Comparison of ENCODE assay signal across 22 cellular contexts in the genomic region with DNA sequence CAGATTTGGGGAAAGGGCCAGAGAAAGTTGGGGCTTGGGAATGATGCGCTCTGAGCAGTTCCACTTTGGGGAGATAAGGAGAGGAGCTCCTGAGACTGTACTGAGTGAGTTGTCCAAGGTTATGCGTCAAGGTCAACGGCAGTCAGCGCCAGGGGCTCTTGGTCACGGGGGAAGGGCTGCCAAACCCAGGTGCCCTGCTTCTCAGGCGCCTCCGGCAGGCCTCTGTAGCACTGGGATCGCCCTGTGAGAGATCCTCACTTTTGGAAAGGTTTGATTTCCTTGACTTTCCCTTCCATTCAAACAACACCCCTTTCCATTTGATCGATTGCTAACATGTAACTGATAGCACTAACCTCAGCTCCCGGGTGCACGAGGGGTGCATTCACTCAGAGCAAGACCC.
DNase-seq lines count a peak whose midpoint lies in the region; ATAC-seq and TF ChIP-seq lines count a peak whose summit lies in the region.
"Had no signal": no experiment of that assay in that cellular context is flagged by ENCODE, and none has a peak within 500 bp of the region (broad histone marks: within the 10 kb centered on the region; RNA-seq: fewer than 3 reads in every experiment).

No MANE protein-coding gene starts in this region.

- peak overlapping the region; percentile 39 for H3K27ac Mint-ChIP-seq in activated CD4-positive, alpha-beta T cell treated with anti-CD3 and anti-CD28 coated beads, Interleukin-2, amount 10 ng/mL, durations not matched to agents 24 days and 14 days
- no peak overlapping the region for H3K27ac Mint-ChIP-seq in activated CD4-positive, alpha-beta T cell treated with anti-CD3 and anti-CD28 coated beads, Interleukin-2, amount 10 ng/mL, durations not matched to agents 7 days and 5 days
- peak overlapping the region; percentile 64 for H3K27ac Mint-ChIP-seq in neural crest cell (ENCODE audit: unreplicated experiment)
- H3K27ac Mint-ChIP-seq in endothelial cell (ENCODE audit: unreplicated experiment), result no peak overlapping the region
- H3K27ac Mint-ChIP-seq: CD14-positive monocyte; CD4-positive, alpha-beta memory T cell; CD4-positive, CD25-positive, alpha-beta regulatory T cell; CD8-positive, alpha-beta memory T cell had no signal

- WGBS in esophagus muscularis mucosa, result 81% methylated on average over 11 of the region's 11 CpGs
- WGBS in aorta, 2 donors, result 89 to 92% methylated on average over 11 of the region's 11 CpGs

- TF ChIP-seq CTCF in esophagus muscularis mucosa (IDR thresholded peaks at IDR 0.05) (no peak), neural crest cell (conservative IDR thresholded peaks at IDR 0.05) (no peak), endothelial cell (IDR thresholded peaks at IDR 0.05; ENCODE audit: unreplicated experiment) (no peak)

- no peak overlapping the region for H3K27ac ChIP-seq in esophagus muscularis mucosa (replicated peaks in 1 of 4)
- H3K27ac ChIP-seq in aorta (ENCODE audit: low read depth in 1 of 2, low read length in 2 of 2), result no peak overlapping the region
- H3K27ac ChIP-seq: BLaER1 had no signal

- H3K4me1 ChIP-seq in esophagus muscularis mucosa (peaks cover 0 to 1% (median under 1%) of the 10 kb centered on the region in 4 donors), aorta (ENCODE audit: control insufficient read depth in 1 of 2, insufficient read depth in 2 of 2, low read length in 2 of 2) (no peaks in the 10 kb centered on the region)
- H3K4me1 ChIP-seq: BE2C, BLaER1 had no signal

- CTCF ChIA-PET in activated CD4-positive, alpha-beta T cell treated with anti-CD3 and anti-CD28 coated beads, Interleukin-2, amount 10 ng/mL, durations not matched to agents 7 days and 5 days (lab: Charles Lee), result no interaction called here

- H3K27me3 Mint-ChIP-seq in activated CD4-positive, alpha-beta T cell treated with anti-CD3 and anti-CD28 coated beads, Interleukin-2, amount 10 ng/mL, durations not matched to agents 24 days and 14 days, result no peaks in the 10 kb centered on the region
- no peaks in the 10 kb centered on the region for H3K27me3 Mint-ChIP-seq in activated CD4-positive, alpha-beta T cell treated with anti-CD3 and anti-CD28 coated beads, Interleukin-2, amount 10 ng/mL, durations not matched to agents 7 days and 5 days
- no peaks in the 10 kb centered on the region for H3K27me3 Mint-ChIP-seq in neural crest cell (ENCODE audit: low read depth)
- H3K27me3 Mint-ChIP-seq in endothelial cell (ENCODE audit: unreplicated experiment), result peaks cover 4% of the 10 kb centered on the region
- H3K27me3 Mint-ChIP-seq: CD4-positive, alpha-beta memory T cell; CD4-positive, CD25-positive, alpha-beta regulatory T cell; CD8-positive, alpha-beta memory T cell had no signal

- H3K36me3 ChIP-seq in esophagus muscularis mucosa (no peaks in the 10 kb centered on the region), aorta (ENCODE audit: control insufficient read depth in 1 of 2, insufficient read depth in 2 of 2, low read length in 1 of 2) (no peaks in the 10 kb centered on the region)
- H3K36me3 ChIP-seq: BE2C, BLaER1 had no signal

- intact Hi-C loops in activated CD4-positive, alpha-beta T cell treated with anti-CD3 and anti-CD28 coated beads, Interleukin-2, amount 10 ng/mL, durations not matched to agents 24 days and 14 days (cut with micrococcal nuclease), result no loop called here
- intact Hi-C loops in esophagus muscularis mucosa (cut with DNase I) (no loop called here), aorta (cut with DNase I) (no loop called here)

- H3K36me3 Mint-ChIP-seq in activated CD4-positive, alpha-beta T cell treated with anti-CD3 and anti-CD28 coated beads, Interleukin-2, amount 10 ng/mL, durations not matched to agents 24 days and 14 days (ENCODE audit: low read depth), result no peaks in the 10 kb centered on the region
- H3K36me3 Mint-ChIP-seq in activated CD4-positive, alpha-beta T cell treated with anti-CD3 and anti-CD28 coated beads, Interleukin-2, amount 10 ng/mL, durations not matched to agents 7 days and 5 days (ENCODE audit: low read depth), result no peaks in the 10 kb centered on the region
- H3K36me3 Mint-ChIP-seq in neural crest cell (ENCODE audit: low read depth) (no peaks in the 10 kb centered on the region), endothelial cell (ENCODE audit: low read depth, unreplicated experiment) (peaks cover 7% of the 10 kb centered on the region)
- H3K36me3 Mint-ChIP-seq: CD14-positive monocyte; CD4-positive, alpha-beta memory T cell; CD4-positive, CD25-positive, alpha-beta regulatory T cell; CD8-positive, alpha-beta memory T cell had no signal

- peaks cover 4% of the 10 kb centered on the region for H3K9me3 Mint-ChIP-seq in activated CD4-positive, alpha-beta T cell treated with anti-CD3 and anti-CD28 coated beads, Interleukin-2, amount 10 ng/mL, durations not matched to agents 24 days and 14 days
- peaks cover 13% of the 10 kb centered on the region for H3K9me3 Mint-ChIP-seq in activated CD4-positive, alpha-beta T cell treated with anti-CD3 and anti-CD28 coated beads, Interleukin-2, amount 10 ng/mL, durations not matched to agents 7 days and 5 days
- H3K9me3 Mint-ChIP-seq in neural crest cell, result peaks cover 21% of the 10 kb centered on the region
- peaks cover 4% of the 10 kb centered on the region for H3K9me3 Mint-ChIP-seq in endothelial cell (ENCODE audit: unreplicated experiment)

- POLR2A ChIA-PET in activated CD4-positive, alpha-beta T cell treated with anti-CD3 and anti-CD28 coated beads, Interleukin-2, amount 10 ng/mL, durations not matched to agents 7 days and 5 days (lab: Charles Lee), result no interaction called here

- H3K9me3 ChIP-seq in esophagus muscularis mucosa (no peaks in the 10 kb centered on the region), aorta (ENCODE audit: control insufficient read depth, low read length) (no peaks in the 10 kb centered on the region)
- H3K9me3 ChIP-seq: BE2C had no signal

- peak; percentile 19 for ATAC-seq in aorta (ENCODE audit: low FRiP score)

- H3K27me3 ChIP-seq in esophagus muscularis mucosa (no peaks in the 10 kb centered on the region), aorta (ENCODE audit: control insufficient read depth in 1 of 2, insufficient read depth in 2 of 2, low read length in 1 of 2) (no peaks in the 10 kb centered on the region)
- H3K27me3 ChIP-seq: BE2C, BLaER1 had no signal

- no peaks in the 10 kb centered on the region for H3K4me1 Mint-ChIP-seq in activated CD4-positive, alpha-beta T cell treated with anti-CD3 and anti-CD28 coated beads, Interleukin-2, amount 10 ng/mL, durations not matched to agents 24 days and 14 days
- no peaks in the 10 kb centered on the region for H3K4me1 Mint-ChIP-seq in activated CD4-positive, alpha-beta T cell treated with anti-CD3 and anti-CD28 coated beads, Interleukin-2, amount 10 ng/mL, durations not matched to agents 7 days and 5 days
- H3K4me1 Mint-ChIP-seq in neural crest cell, result no peaks in the 10 kb centered on the region
- H3K4me1 Mint-ChIP-seq in endothelial cell (ENCODE audit: unreplicated experiment), result no peaks in the 10 kb centered on the region
- H3K4me1 Mint-ChIP-seq: CD14-positive monocyte; CD4-positive, alpha-beta memory T cell; CD4-positive, CD25-positive, alpha-beta regulatory T cell; CD8-positive, alpha-beta memory T cell had no signal

- H3K4me3 ChIP-seq in esophagus muscularis mucosa, result no peak overlapping the region
- no peak overlapping the region for H3K4me3 ChIP-seq in aorta (ENCODE audit: low read length in 2 of 2)
- H3K4me3 ChIP-seq: BLaER1 had no signal

- TF ChIP-seq POLR2A in esophagus muscularis mucosa (IDR thresholded peaks at IDR 0.05; ENCODE audit: low read depth), result no peak

- H3K4me3 Mint-ChIP-seq in activated CD4-positive, alpha-beta T cell treated with anti-CD3 and anti-CD28 coated beads, Interleukin-2, amount 10 ng/mL, durations not matched to agents 24 days and 14 days, result no peak overlapping the region
- H3K4me3 Mint-ChIP-seq in activated CD4-positive, alpha-beta T cell treated with anti-CD3 and anti-CD28 coated beads, Interleukin-2, amount 10 ng/mL, durations not matched to agents 7 days and 5 days, result no peak overlapping the region
- no peak overlapping the region for H3K4me3 Mint-ChIP-seq in neural crest cell
- no peak overlapping the region for H3K4me3 Mint-ChIP-seq in endothelial cell (ENCODE audit: unreplicated experiment)
- H3K4me3 Mint-ChIP-seq: CD14-positive monocyte; CD4-positive, alpha-beta memory T cell; CD4-positive, CD25-positive, alpha-beta regulatory T cell; CD8-positive, alpha-beta memory T cell had no signal

- no peak for TF ChIP-seq EP300 in esophagus muscularis mucosa (IDR thresholded peaks at IDR 0.05)

- no peak for DNase-seq in activated CD4-positive, alpha-beta T cell treated with anti-CD3 and anti-CD28 coated beads, Interleukin-2, amount 10 ng/mL, durations not matched to agents 24 days and 14 days
- no peak for DNase-seq in activated CD4-positive, alpha-beta T cell treated with anti-CD3 and anti-CD28 coated beads, Interleukin-2, amount 10 ng/mL, durations not matched to agents 7 days and 5 days
- DNase-seq in esophagus muscularis mucosa (ENCODE audit: extremely low spot score) (peak; percentile 84), neural crest cell (ENCODE audit: low read depth, low spot score) (no peak), aorta (no peak), DMS153 treated with DMSO at 0.1 percent for 48 hours (lab: John Stamatoyannopoulos, UW; ENCODE audit: unreplicated experiment) (no peak), NCI-H1930 (lab: John Stamatoyannopoulos, UW) (no peak), endothelial cell (ENCODE audit: low spot score) (no peak)
- DNase-seq: 8988T; ACHN; BE2C; C1 segment of cervical spinal cord; CD4-positive, alpha-beta memory T cell; CD4-positive, CD25-positive, alpha-beta regulatory T cell; CD8-positive, alpha-beta memory T cell; COR-L47; DMS 273 treated with DMSO at 0.1 percent for 48 hours; DMS153; DMS79 treated with DMSO at 0.1 percent for 48 hours; GF-D8 had no signal

Comparison
In these comparisons a context has a peak if more than half of its experiments do, and no peak if none do; other contexts are left out.
1. H3K27ac Mint-ChIP-seq: peak in activated CD4-positive, alpha-beta T cell treated with anti-CD3 and anti-CD28 coated beads, Interleukin-2, amount 10 ng/mL, durations not matched to agents 24 days and 14 days (single experiment) and neural crest cell (single experiment); none in activated CD4-positive, alpha-beta T cell treated with anti-CD3 and anti-CD28 coated beads, Interleukin-2, amount 10 ng/mL, durations not matched to agents 7 days and 5 days (single experiment) and endothelial cell (single experiment).